2 cellular contexts compared by ENCODE assay signal in the genomic region with DNA sequence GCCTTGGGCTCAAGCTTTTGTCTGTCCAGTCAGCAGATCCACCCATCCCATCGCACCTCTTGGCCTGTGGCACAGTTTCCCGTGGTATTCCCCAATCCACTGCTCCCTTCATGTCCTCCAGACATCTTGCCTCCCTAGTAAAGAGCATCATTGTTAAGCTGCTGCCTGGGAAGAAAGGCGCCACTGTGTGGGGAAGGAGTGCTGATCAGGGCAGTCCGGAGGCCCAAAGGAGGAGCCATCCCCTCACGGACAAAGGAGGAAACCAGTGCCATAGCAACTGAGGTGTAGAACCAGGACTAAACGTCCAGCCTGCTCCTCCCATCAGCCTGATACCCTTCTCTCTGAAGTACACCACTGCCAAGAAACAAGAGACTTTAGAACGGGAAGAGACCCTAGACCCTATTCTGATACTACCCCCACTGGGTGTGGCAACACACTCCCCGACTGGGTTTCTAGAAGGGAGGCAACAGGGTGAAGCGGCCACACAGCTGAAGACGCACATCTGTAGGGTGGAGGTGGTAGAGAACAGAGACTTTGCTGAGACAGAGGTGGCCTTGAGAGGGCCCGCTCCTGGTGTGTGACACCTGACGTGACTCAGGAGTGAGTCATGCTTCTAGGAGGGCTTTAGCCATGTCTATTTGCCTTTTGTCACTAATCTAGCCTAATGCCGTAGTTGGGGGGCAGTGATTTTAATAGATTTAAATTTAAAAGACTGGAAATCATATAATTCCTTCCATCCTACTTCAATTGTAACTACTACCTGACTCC.
TF ChIP-seq lines count a peak whose summit lies in the region.

No MANE protein-coding gene starts in this region.

TF ChIP-seq in SK-N-SH, 30 proteins besides CTCF, POLR2A, EP300 and RAD21 (continued from another document):
- no peak for TF ChIP-seq IRF3 (IDR thresholded peaks at IDR 0.05; ENCODE audit: low read depth, low read length)
- TF ChIP-seq TEAD4 (IDR thresholded peaks at IDR 0.05; ENCODE audit: borderline replicate concordance, insufficient read depth): no peak
- no peak for TF ChIP-seq GATA2 (CRISPR knock-in tag; IDR thresholded peaks at IDR 0.05)
- no peak for TF ChIP-seq POLR2AphosphoS5 (IDR thresholded peaks at IDR 0.05; ENCODE audit: low read depth, low read length)
- TF ChIP-seq SIN3A (IDR thresholded peaks at IDR 0.05; ENCODE audit: borderline replicate concordance, low read depth, low read length): no peak
- TF ChIP-seq, protein P1, sequence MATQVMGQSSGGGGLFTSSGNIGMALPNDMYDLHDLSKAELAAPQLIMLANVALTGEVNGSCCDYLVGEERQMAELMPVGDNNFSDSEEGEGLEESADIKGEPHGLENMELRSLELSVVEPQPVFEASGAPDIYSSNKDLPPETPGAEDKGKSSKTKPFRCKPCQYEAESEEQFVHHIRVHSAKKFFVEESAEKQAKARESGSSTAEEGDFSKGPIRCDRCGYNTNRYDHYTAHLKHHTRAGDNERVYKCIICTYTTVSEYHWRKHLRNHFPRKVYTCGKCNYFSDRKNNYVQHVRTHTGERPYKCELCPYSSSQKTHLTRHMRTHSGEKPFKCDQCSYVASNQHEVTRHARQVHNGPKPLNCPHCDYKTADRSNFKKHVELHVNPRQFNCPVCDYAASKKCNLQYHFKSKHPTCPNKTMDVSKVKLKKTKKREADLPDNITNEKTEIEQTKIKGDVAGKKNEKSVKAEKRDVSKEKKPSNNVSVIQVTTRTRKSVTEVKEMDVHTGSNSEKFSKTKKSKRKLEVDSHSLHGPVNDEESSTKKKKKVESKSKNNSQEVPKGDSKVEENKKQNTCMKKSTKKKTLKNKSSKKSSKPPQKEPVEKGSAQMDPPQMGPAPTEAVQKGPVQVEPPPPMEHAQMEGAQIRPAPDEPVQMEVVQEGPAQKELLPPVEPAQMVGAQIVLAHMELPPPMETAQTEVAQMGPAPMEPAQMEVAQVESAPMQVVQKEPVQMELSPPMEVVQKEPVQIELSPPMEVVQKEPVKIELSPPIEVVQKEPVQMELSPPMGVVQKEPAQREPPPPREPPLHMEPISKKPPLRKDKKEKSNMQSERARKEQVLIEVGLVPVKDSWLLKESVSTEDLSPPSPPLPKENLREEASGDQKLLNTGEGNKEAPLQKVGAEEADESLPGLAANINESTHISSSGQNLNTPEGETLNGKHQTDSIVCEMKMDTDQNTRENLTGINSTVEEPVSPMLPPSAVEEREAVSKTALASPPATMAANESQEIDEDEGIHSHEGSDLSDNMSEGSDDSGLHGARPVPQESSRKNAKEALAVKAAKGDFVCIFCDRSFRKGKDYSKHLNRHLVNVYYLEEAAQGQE (IDR thresholded peaks at IDR 0.05; ENCODE audit: low read depth, low read length): no peak
- TF ChIP-seq RCOR1 (IDR thresholded peaks at IDR 0.05; ENCODE audit: low read length): no peak
- no peak for TF ChIP-seq EZH2phosphoT487 (IDR thresholded peaks at IDR 0.05; ENCODE audit: borderline replicate concordance, low read depth)
- no peak for TF ChIP-seq NFIC (IDR thresholded peaks at IDR 0.05; ENCODE audit: borderline replicate concordance)

TF ChIP-seq in SK-N-SH treated with all-trans-retinoic acid at 6 μM for 48 hours, 23 proteins besides CTCF, POLR2A, EP300 and RAD21 (continued from another document):
- TF ChIP-seq TSHZ2 (CRISPR knock-in tag; IDR thresholded peaks at IDR 0.05) (no peak), ESRRG (CRISPR knock-in tag; IDR thresholded peaks at IDR 0.05) (no peak), OSR1 (CRISPR knock-in tag; IDR thresholded peaks at IDR 0.05) (no peak), CSDC2 (CRISPR knock-in tag; IDR thresholded peaks at IDR 0.05) (no peak)
- TF ChIP-seq, protein P2, sequence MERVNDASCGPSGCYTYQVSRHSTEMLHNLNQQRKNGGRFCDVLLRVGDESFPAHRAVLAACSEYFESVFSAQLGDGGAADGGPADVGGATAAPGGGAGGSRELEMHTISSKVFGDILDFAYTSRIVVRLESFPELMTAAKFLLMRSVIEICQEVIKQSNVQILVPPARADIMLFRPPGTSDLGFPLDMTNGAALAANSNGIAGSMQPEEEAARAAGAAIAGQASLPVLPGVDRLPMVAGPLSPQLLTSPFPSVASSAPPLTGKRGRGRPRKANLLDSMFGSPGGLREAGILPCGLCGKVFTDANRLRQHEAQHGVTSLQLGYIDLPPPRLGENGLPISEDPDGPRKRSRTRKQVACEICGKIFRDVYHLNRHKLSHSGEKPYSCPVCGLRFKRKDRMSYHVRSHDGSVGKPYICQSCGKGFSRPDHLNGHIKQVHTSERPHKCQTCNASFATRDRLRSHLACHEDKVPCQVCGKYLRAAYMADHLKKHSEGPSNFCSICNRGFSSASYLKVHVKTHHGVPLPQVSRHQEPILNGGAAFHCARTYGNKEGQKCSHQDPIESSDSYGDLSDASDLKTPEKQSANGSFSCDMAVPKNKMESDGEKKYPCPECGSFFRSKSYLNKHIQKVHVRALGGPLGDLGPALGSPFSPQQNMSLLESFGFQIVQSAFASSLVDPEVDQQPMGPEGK (CRISPR knock-in tag; IDR thresholded peaks at IDR 0.05; ENCODE audit: borderline replicate concordance): no peak
